In genomic region chr2:186595219-186595618, GRCh38 we compare ENCODE assay signal across 1 cellular context.
TF ChIP-seq lines count a peak whose summit lies in the region.

No MANE protein-coding gene starts in this region.

TF ChIP-seq in K562, 482 proteins besides CTCF, POLR2A, EP300 and RAD21 (continued from another document):
- 0 out of 2 replicates have a peak, but pooled peaks have one; percentile 23 for TF ChIP-seq TRIM25 (IDR thresholded peaks at IDR 0.05; ENCODE audit: borderline replicate concordance)
- TF ChIP-seq NFIC (IDR thresholded peaks at IDR 0.05): peak; percentile 72
- TF ChIP-seq SMARCE1 (IDR thresholded peaks at IDR 0.05): no peak
- TF ChIP-seq ESRRA (IDR thresholded peaks at IDR 0.05; ENCODE audit: borderline replicate concordance, low read depth): peak; percentile 97
- TF ChIP-seq PHF21A (IDR thresholded peaks at IDR 0.05; ENCODE audit: borderline replicate concordance, low read depth): peak; percentile 43; the same call in 1 of the 2 replicates
- TF ChIP-seq HDAC1 (IDR thresholded peaks at IDR 0.05): peak in 1 of 2 experiments; percentile 52; a peak in 1 of 4 replicates
- TF ChIP-seq CREB5 (CRISPR knock-in tag; IDR thresholded peaks at IDR 0.05): no peak
- TF ChIP-seq MEIS2 (IDR thresholded peaks at IDR 0.05; ENCODE audit: partially characterized antibody): peak; percentile 90
- peak; percentile 84 for TF ChIP-seq FOXJ2 (tag; IDR thresholded peaks at IDR 0.05)
- no peak for TF ChIP-seq GATAD2A (IDR thresholded peaks at IDR 0.05)
- no peak for TF ChIP-seq SRSF9 (IDR thresholded peaks at IDR 0.05; ENCODE audit: borderline replicate concordance, low read depth, low read length)
- peak in 1 of 2 experiments; percentile 26; a peak in 1 of 4 replicates for TF ChIP-seq RCOR1 (IDR thresholded peaks at IDR 0.05; ENCODE audit: borderline replicate concordance in 1 of 2, low read depth in 2 of 2, low read length in 2 of 2)
- TF ChIP-seq CBX5 (IDR thresholded peaks at IDR 0.05; ENCODE audit: borderline replicate concordance, low read depth): no peak
- peak; percentile 62; the same call in 1 of the 2 replicates for TF ChIP-seq CTBP1 (IDR thresholded peaks at IDR 0.05; ENCODE audit: borderline replicate concordance)
- peak; percentile 46; the same call in 1 of the 2 replicates for TF ChIP-seq MYBL2 (IDR thresholded peaks at IDR 0.05; ENCODE audit: low read depth)
- TF ChIP-seq MYBL2 (CRISPR knock-in tag; IDR thresholded peaks at IDR 0.05; ENCODE audit: borderline replicate concordance): no peak
- TF ChIP-seq HINFP (tag; conservative IDR thresholded peaks at IDR 0.05; ENCODE audit: low read depth): no peak
- TF ChIP-seq PKNOX1 (IDR thresholded peaks at IDR 0.05): peak; percentile 39
- no peak for TF ChIP-seq TFAM (CRISPR knock-in tag; conservative IDR thresholded peaks at IDR 0.05)
- TF ChIP-seq KDM1A (IDR thresholded peaks at IDR 0.05): peak in 1 of 2 experiments; percentile 47; a peak in 1 of 4 replicates
- TF ChIP-seq C11orf30 (IDR thresholded peaks at IDR 0.05; ENCODE audit: low read depth): peak; percentile 19; the same call in 1 of the 2 replicates
- TF ChIP-seq RFX1 (IDR thresholded peaks at IDR 0.05): peak; percentile 63
- 0 out of 2 replicates have a peak, but pooled peaks have one; percentile 46 for TF ChIP-seq EHMT2 (IDR thresholded peaks at IDR 0.05)
TF ChIP-seq in K562: peak in this region for 18.
